Comparison of ENCODE assay signal across 1 cellular context in the genomic region with DNA sequence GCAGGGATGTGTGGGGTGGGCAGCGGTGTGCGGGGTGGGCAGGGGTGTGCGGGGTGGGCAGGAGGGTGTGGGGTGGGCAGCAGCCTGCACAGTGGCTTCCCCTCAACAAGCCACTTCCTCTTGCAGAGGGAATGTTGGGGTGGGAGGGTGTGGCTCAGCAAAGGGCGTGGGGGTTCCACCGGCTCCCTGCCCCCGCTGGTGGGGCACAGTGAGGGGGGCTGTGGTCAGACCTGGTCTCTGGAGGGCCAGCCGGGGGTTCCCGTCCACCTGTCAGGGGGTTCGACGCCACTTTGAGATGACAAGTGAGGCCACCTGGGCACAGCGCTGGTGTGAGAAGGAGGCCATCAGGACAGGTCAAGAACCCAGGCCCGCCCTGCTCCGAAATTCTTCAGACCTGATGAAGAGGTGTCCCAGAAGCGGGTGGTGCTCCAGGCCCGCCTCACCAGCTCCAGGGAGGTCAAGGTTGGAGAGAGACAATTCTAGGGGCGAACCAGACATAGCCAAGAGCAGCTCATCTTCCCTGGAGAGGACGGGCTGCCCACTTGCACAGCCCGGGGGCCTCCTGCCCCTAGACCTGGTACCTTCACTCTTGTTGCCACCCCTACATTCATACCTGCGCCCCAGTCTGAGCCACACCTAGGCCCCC.
TF ChIP-seq lines count a peak whose summit lies in the region.

No MANE protein-coding gene starts in this region.

TF ChIP-seq in GM23338, 12 proteins besides CTCF, POLR2A, EP300 and RAD21:
- no peak for TF ChIP-seq POLR2AphosphoS5 (IDR thresholded peaks at IDR 0.05; ENCODE audit: low read depth)
- no peak for TF ChIP-seq EZH2phosphoT487 (IDR thresholded peaks at IDR 0.05; ENCODE audit: unreplicated experiment)
- TF ChIP-seq JUNB (IDR thresholded peaks at IDR 0.05; ENCODE audit: unreplicated experiment): no peak
- TF ChIP-seq STAT1 (IDR thresholded peaks at IDR 0.05; ENCODE audit: unreplicated experiment): no peak
- no peak for TF ChIP-seq ZNF331 (CRISPR knock-in tag; IDR thresholded peaks at IDR 0.05; ENCODE audit: low read depth)
- TF ChIP-seq, protein P1, sequence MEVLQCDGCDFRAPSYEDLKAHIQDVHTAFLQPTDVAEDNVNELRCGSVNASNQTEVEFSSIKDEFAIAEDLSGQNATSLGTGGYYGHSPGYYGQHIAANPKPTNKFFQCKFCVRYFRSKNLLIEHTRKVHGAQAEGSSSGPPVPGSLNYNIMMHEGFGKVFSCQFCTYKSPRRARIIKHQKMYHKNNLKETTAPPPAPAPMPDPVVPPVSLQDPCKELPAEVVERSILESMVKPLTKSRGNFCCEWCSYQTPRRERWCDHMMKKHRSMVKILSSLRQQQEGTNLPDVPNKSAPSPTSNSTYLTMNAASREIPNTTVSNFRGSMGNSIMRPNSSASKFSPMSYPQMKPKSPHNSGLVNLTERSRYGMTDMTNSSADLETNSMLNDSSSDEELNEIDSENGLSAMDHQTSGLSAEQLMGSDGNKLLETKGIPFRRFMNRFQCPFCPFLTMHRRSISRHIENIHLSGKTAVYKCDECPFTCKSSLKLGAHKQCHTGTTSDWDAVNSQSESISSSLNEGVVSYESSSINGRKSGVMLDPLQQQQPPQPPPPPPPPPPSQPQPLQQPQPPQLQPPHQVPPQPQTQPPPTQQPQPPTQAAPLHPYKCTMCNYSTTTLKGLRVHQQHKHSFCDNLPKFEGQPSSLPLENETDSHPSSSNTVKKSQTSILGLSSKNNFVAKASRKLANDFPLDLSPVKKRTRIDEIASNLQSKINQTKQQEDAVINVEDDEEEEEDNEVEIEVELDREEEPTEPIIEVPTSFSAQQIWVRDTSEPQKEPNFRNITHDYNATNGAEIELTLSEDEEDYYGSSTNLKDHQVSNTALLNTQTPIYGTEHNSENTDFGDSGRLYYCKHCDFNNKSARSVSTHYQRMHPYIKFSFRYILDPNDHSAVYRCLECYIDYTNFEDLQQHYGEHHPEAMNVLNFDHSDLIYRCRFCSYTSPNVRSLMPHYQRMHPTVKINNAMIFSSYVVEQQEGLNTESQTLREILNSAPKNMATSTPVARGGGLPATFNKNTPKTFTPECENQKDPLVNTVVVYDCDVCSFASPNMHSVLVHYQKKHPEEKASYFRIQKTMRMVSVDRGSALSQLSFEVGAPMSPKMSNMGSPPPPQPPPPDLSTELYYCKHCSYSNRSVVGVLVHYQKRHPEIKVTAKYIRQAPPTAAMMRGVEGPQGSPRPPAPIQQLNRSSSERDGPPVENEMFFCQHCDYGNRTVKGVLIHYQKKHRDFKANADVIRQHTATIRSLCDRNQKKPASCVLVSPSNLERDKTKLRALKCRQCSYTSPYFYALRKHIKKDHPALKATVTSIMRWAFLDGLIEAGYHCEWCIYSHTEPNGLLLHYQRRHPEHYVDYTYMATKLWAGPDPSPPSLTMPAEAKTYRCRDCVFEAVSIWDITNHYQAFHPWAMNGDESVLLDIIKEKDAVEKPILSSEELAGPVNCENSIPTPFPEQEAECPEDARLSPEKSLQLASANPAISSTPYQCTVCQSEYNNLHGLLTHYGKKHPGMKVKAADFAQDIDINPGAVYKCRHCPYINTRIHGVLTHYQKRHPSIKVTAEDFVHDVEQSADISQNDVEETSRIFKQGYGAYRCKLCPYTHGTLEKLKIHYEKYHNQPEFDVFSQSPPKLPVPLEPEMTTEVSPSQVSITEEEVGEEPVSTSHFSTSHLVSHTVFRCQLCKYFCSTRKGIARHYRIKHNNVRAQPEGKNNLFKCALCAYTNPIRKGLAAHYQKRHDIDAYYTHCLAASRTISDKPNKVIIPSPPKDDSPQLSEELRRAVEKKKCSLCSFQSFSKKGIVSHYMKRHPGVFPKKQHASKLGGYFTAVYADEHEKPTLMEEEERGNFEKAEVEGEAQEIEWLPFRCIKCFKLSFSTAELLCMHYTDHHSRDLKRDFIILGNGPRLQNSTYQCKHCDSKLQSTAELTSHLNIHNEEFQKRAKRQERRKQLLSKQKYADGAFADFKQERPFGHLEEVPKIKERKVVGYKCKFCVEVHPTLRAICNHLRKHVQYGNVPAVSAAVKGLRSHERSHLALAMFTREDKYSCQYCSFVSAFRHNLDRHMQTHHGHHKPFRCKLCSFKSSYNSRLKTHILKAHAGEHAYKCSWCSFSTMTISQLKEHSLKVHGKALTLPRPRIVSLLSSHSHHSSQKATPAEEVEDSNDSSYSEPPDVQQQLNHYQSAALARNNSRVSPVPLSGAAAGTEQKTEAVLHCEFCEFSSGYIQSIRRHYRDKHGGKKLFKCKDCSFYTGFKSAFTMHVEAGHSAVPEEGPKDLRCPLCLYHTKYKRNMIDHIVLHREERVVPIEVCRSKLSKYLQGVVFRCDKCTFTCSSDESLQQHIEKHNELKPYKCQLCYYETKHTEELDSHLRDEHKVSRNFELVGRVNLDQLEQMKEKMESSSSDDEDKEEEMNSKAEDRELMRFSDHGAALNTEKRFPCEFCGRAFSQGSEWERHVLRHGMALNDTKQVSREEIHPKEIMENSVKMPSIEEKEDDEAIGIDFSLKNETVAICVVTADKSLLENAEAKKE (CRISPR knock-in tag; IDR thresholded peaks at IDR 0.05): no peak
- no peak for TF ChIP-seq CREB1 (CRISPR knock-in tag; IDR thresholded peaks at IDR 0.05; ENCODE audit: low read depth)
- TF ChIP-seq, protein P2, sequence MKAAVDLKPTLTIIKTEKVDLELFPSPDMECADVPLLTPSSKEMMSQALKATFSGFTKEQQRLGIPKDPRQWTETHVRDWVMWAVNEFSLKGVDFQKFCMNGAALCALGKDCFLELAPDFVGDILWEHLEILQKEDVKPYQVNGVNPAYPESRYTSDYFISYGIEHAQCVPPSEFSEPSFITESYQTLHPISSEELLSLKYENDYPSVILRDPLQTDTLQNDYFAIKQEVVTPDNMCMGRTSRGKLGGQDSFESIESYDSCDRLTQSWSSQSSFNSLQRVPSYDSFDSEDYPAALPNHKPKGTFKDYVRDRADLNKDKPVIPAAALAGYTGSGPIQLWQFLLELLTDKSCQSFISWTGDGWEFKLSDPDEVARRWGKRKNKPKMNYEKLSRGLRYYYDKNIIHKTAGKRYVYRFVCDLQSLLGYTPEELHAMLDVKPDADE (IDR thresholded peaks at IDR 0.05): no peak
- TF ChIP-seq ZNF114 (CRISPR knock-in tag; IDR thresholded peaks at IDR 0.05): no peak
- TF ChIP-seq, protein P3, sequence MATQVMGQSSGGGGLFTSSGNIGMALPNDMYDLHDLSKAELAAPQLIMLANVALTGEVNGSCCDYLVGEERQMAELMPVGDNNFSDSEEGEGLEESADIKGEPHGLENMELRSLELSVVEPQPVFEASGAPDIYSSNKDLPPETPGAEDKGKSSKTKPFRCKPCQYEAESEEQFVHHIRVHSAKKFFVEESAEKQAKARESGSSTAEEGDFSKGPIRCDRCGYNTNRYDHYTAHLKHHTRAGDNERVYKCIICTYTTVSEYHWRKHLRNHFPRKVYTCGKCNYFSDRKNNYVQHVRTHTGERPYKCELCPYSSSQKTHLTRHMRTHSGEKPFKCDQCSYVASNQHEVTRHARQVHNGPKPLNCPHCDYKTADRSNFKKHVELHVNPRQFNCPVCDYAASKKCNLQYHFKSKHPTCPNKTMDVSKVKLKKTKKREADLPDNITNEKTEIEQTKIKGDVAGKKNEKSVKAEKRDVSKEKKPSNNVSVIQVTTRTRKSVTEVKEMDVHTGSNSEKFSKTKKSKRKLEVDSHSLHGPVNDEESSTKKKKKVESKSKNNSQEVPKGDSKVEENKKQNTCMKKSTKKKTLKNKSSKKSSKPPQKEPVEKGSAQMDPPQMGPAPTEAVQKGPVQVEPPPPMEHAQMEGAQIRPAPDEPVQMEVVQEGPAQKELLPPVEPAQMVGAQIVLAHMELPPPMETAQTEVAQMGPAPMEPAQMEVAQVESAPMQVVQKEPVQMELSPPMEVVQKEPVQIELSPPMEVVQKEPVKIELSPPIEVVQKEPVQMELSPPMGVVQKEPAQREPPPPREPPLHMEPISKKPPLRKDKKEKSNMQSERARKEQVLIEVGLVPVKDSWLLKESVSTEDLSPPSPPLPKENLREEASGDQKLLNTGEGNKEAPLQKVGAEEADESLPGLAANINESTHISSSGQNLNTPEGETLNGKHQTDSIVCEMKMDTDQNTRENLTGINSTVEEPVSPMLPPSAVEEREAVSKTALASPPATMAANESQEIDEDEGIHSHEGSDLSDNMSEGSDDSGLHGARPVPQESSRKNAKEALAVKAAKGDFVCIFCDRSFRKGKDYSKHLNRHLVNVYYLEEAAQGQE (IDR thresholded peaks at IDR 0.05; ENCODE audit: unreplicated experiment): no peak
- TF ChIP-seq NANOG (IDR thresholded peaks at IDR 0.05; ENCODE audit: borderline replicate concordance): no peak
- TF ChIP-seq EZH2 (IDR thresholded peaks at IDR 0.05; ENCODE audit: low read depth, unreplicated experiment): no peak
